Comparison of ENCODE assay signal across 1 cellular context in genomic region chr4:170248029-170248428, GRCh38.
TF ChIP-seq lines count a peak whose summit lies in the region.

No MANE protein-coding gene starts in this region.

TF ChIP-seq in HCT116, 20 proteins besides CTCF, POLR2A, EP300 and RAD21 (continued from another document):
- TF ChIP-seq TCF7L2 (IDR thresholded peaks at IDR 0.05; ENCODE audit: borderline replicate concordance, extremely low read depth, insufficient read depth, insufficient read length) (no peak), CEBPB (IDR thresholded peaks at IDR 0.05; ENCODE audit: low read depth) (no peak), SP1 (IDR thresholded peaks at IDR 0.05; ENCODE audit: low read depth) (no peak), SRF (IDR thresholded peaks at IDR 0.05; ENCODE audit: low read depth) (no peak), ZNF274 (IDR thresholded peaks at IDR 0.05; ENCODE audit: low read depth, low read length) (no peak), FOSL1 (IDR thresholded peaks at IDR 0.05; ENCODE audit: low read depth) (no peak), REST (IDR thresholded peaks at IDR 0.05; ENCODE audit: low read depth) (no peak), EGR1 (IDR thresholded peaks at IDR 0.05; ENCODE audit: low read depth) (no peak), YY1 (IDR thresholded peaks at IDR 0.05; ENCODE audit: extremely low read depth, insufficient replicate concordance, low read depth, low read length) (no peak), CBX3 (IDR thresholded peaks at IDR 0.05; ENCODE audit: low read depth) (no peak)
TF ChIP-seq in HCT116: peak in this region for 0.
